32 cellular contexts compared by ENCODE assay signal in the genomic region with DNA sequence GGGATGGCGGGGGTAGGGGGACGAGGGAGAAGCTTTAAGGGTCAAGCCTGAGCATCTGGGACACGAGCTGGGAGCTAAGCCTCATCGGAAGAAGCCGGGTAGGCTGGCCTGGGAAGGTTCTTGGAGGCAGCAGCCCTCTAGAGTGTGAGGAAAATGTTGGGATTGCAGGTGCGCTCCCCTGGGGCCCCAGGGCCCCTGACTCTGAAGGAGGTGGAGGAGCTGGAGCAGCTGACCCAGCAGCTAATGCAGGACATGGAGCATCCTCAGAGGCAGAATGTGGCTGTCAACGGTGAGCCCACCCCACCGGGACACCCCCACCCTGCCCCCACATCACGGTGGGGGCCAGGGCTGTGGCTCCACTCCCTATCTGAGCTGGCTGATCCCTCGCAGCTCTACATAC. TPM values are rescaled to one million over a fixed set of nuclear protein-coding genes. Genes with fewer than 3 reads are reported as not detected.
A peak's percentile ranks its signal among the peaks of the same experiment; 100 is the strongest.
DNase-seq lines count a peak whose midpoint lies in the region; ATAC-seq and TF ChIP-seq lines count a peak whose summit lies in the region.
"Had no signal": no experiment of that assay in that cellular context is flagged by ENCODE, and none has a peak within 500 bp of the region (broad histone marks: within the 10 kb centered on the region; RNA-seq: fewer than 3 reads in every experiment).

No MANE protein-coding gene starts in this region.

- POLR2A ChIA-PET in SK-N-SH (lab: Yijun Ruan, JAX) = interaction anchor here (0.9 kb wide), 1 partner anchor 125 kb away, joined by 4 read pairs; the partner anchor contains the start of gene GSTK1

- H3K9me3 ChIP-seq in SK-N-SH = no peaks in the 10 kb centered on the region
- H3K9me3 ChIP-seq in endodermal cell (ENCODE audit: control insufficient read depth, low read length) = no peaks in the 10 kb centered on the region
- no peaks in the 10 kb centered on the region for H3K9me3 ChIP-seq in stomach
- H3K9me3 ChIP-seq: pancreas, right atrium auricular region, thyroid gland had no signal

- no peak for TF ChIP-seq POLR2A in stomach (IDR thresholded peaks at IDR 0.05)

- no peak for ATAC-seq in SK-N-SH treated with all-trans-retinoic acid at 6 μM for 48 hours
- ATAC-seq in GM18517 (IDR thresholded peaks at IDR 0.05; ENCODE audit: unreplicated experiment) = no peak
- ATAC-seq: activated T-cell treated with anti-CD3 and anti-CD28 coated beads, Interleukin-2, amount 50 U/mL, for 4 hours; left ventricle myocardium superior; pancreas; T-cell had no signal

- peaks cover 44% of the 10 kb centered on the region for H3K36me3 Mint-ChIP-seq in endodermal cell (ENCODE audit: low read depth)

- no peak overlapping the region for H3K9ac ChIP-seq in SK-N-SH
- H3K9ac ChIP-seq in endodermal cell (ENCODE audit: extremely low read depth, low read length, poor library complexity, severe bottlenecking) = no peak overlapping the region

- H3K79me2 ChIP-seq in SK-N-SH (ENCODE audit: insufficient read depth) = peaks cover 63% of the 10 kb centered on the region

- H3K4me1 ChIP-seq in SK-N-SH (ENCODE audit: control insufficient read depth in 1 of 2, insufficient read depth in 2 of 2, low read depth in 1 of 2, low read length in 1 of 2) (peaks cover 12 to 68% of the 10 kb centered on the region in 2 experiments; a peak in 3 of 4 replicates), endodermal cell (ENCODE audit: control insufficient read depth, insufficient read depth, low read length) (peaks cover 8% of the 10 kb centered on the region), stomach (peaks cover 58 to 100% (median 81%) of the 10 kb centered on the region in 4 donors)

- TF ChIP-seq RAD21 in SK-N-SH (IDR thresholded peaks at IDR 0.05; ENCODE audit: low read length) = no peak

- TF ChIP-seq CTCF in SK-N-SH (IDR thresholded peaks at IDR 0.05) (no peak), endodermal cell (conservative IDR thresholded peaks at IDR 0.05) (no peak), stomach (IDR thresholded peaks at IDR 0.05) (no peak)

- no peak overlapping the region for H3K4me3 Mint-ChIP-seq in endodermal cell
- H3K4me3 Mint-ChIP-seq: activated naive CD4-positive, alpha-beta T cell treated with anti-CD3 and anti-CD28 coated beads, Interleukin-2, amount 10 ng/mL, durations not matched to agents 7 days and 5 days; activated T-cell treated with anti-CD3 and anti-CD28 coated beads, Interleukin-2, amount 50 U/mL, for 4 hours; central memory CD8-positive, alpha-beta T cell; immature natural killer cell; nephron; T-cell had no signal

- H3K27me3 ChIP-seq in SK-N-SH (ENCODE audit: insufficient read depth) (no peaks in the 10 kb centered on the region), H7 (ENCODE audit: control insufficient read depth, insufficient read depth, low read length) (no peaks in the 10 kb centered on the region), endodermal cell (ENCODE audit: control insufficient read depth, insufficient read depth, low read length, poor library complexity, severe bottlenecking) (no peaks in the 10 kb centered on the region), stomach (no peaks in the 10 kb centered on the region)
- H3K27me3 ChIP-seq: dorsolateral prefrontal cortex, hepatocyte, pancreas, right atrium auricular region, thyroid gland had no signal

- DNase-seq in SK-N-SH (no peak), H7 (peak; percentile 65), endodermal cell (no peak), stomach (no peak), NOMO-1 (lab: John Stamatoyannopoulos, UW; ENCODE audit: unreplicated experiment in 2 of 2) (no peak), UCSD-AML1 (lab: John Stamatoyannopoulos, UW; ENCODE audit: unreplicated experiment) (no peak)
- DNase-seq: activated CD4-positive, alpha-beta T cell treated with anti-CD3 and anti-CD28 coated beads for 1 hour; activated naive CD4-positive, alpha-beta T cell treated with anti-CD3 and anti-CD28 coated beads, Interleukin-2, amount 10 ng/mL, durations not matched to agents 7 days and 5 days; activated T-cell treated with anti-CD3 and anti-CD28 coated beads, Interleukin-2, amount 50 U/mL, for 4 hours; CD8-positive, alpha-beta memory T cell; immature natural killer cell; midbrain; NCI-H1417; NCI-H510A; stimulated activated CD4-positive, alpha-beta T cell treated with anti-CD3 and anti-CD28 coated beads, Interleukin-4, amount 100 ng/mL, for 4 hours; stimulated activated naive CD4-positive, alpha-beta T cell; T-cell; thyroid gland had no signal

- no peaks in the 10 kb centered on the region for H3K4me1 Mint-ChIP-seq in endodermal cell

- H3K4me2 ChIP-seq in SK-N-SH = peak overlapping the region; percentile 100; the same call in 1 of the 2 replicates
- H3K4me2 ChIP-seq: hepatocyte had no signal

- H3K27ac Mint-ChIP-seq in endodermal cell = peak overlapping the region; percentile 81
- H3K27ac Mint-ChIP-seq: nephron had no signal

- intact Hi-C loops in stomach (cut with DNase I; ENCODE audit: low total_unique reads) = no loop called here

- CTCF ChIA-PET in SK-N-SH (lab: Yijun Ruan, JAX) = interaction anchor here (0.7 to 8.3 kb wide), 6 partner anchors 12 to 173 kb away, joined by 4 to 43 read pairs (median 6); no protein-coding TSS in a partner anchor

- H3K36me3 ChIP-seq in SK-N-SH (replicated peaks in 1 of 2; ENCODE audit: control insufficient read depth in 1 of 2, insufficient read depth in 2 of 2, low read length in 1 of 2) (peaks cover 66 to 82% of the 10 kb centered on the region in 2 experiments), H7 (replicated peaks; ENCODE audit: control insufficient read depth, insufficient read depth, low read length) (peaks cover 60% of the 10 kb centered on the region), endodermal cell (ENCODE audit: control insufficient read depth, insufficient read depth, low read length) (peaks cover 86% of the 10 kb centered on the region), stomach (peaks cover 40 to 79% (median 51%) of the 10 kb centered on the region in 4 donors)

- peaks cover 77% of the 10 kb centered on the region for H3F3A ChIP-seq in SK-N-SH (replicated peaks; ENCODE audit: insufficient read depth)

- H3K27ac ChIP-seq in SK-N-SH (ENCODE audit: low read depth in 2 of 2, low read length in 1 of 2) (peak overlapping the region in 1 of 2 experiments; percentile 100; a peak in 1 of 4 replicates), endodermal cell (ENCODE audit: low read depth, low read length) (no peak overlapping the region), stomach (peak overlapping the region in 4 of 5 donors; percentile 4 to 99 (median 54))
- H3K27ac ChIP-seq: 22Rv1, hepatocyte, pancreas, right atrium auricular region, thyroid gland had no signal

- no peaks in the 10 kb centered on the region for H3K27me3 Mint-ChIP-seq in endodermal cell (ENCODE audit: insufficient read depth)
- H3K27me3 Mint-ChIP-seq: activated naive CD4-positive, alpha-beta T cell treated with anti-CD3 and anti-CD28 coated beads, Interleukin-2, amount 10 ng/mL, durations not matched to agents 7 days and 5 days; CD8-positive, alpha-beta memory T cell; central memory CD8-positive, alpha-beta T cell; T-cell had no signal

- TF ChIP-seq EP300 in SK-N-SH (IDR thresholded peaks at IDR 0.05; ENCODE audit: borderline replicate concordance in 1 of 2, low read depth in 1 of 2, low read length in 1 of 2) = no peak
- TF ChIP-seq EP300 in stomach (IDR thresholded peaks at IDR 0.05) = no peak

- H3K9me3 Mint-ChIP-seq in endodermal cell = no peaks in the 10 kb centered on the region
- H3K9me3 Mint-ChIP-seq: activated naive CD4-positive, alpha-beta T cell treated with anti-CD3 and anti-CD28 coated beads, Interleukin-2, amount 10 ng/mL, durations not matched to agents 7 days and 5 days; activated T-cell treated with anti-CD3 and anti-CD28 coated beads, Interleukin-2, amount 50 U/mL, for 4 hours; CD8-positive, alpha-beta memory T cell; central memory CD8-positive, alpha-beta T cell; immature natural killer cell; nephron; T-cell had no signal

- no peak overlapping the region for H2AFZ ChIP-seq in SK-N-SH (ENCODE audit: low read depth)
- H2AFZ ChIP-seq: hepatocyte had no signal

- H3K4me3 ChIP-seq in SK-N-SH (ENCODE audit: low read depth in 2 of 2, low read length in 1 of 2) (no peak overlapping the region), H7 (ENCODE audit: insufficient read depth, low read depth, low read length) (no peak overlapping the region), endodermal cell (ENCODE audit: low read length) (no peak overlapping the region), stomach (no peak overlapping the region)
- H3K4me3 ChIP-seq: dorsolateral prefrontal cortex, hepatocyte, pancreas, right atrium auricular region, thyroid gland had no signal

- peaks cover 100% of the 10 kb centered on the region for H4K20me1 ChIP-seq in SK-N-SH (ENCODE audit: insufficient read depth)

- H3K9me2 ChIP-seq in SK-N-SH = no peaks in the 10 kb centered on the region

- WGBS in SK-N-SH (ENCODE audit: low lambda C conversion rate) = 87% methylated on average over 8 of the region's 10 CpGs
- 91 to 100% methylated on average over 5 to 10 of the region's 10 CpGs for WGBS in endodermal cell (ENCODE audit: insufficient coverage in 1 of 2, insufficient read length in 1 of 2), 2 experiments
- WGBS in stomach, 5 donors = 73 to 87% (median 85%) methylated on average over 8 to 10 of the region's 10 CpGs

RNA-seq across cellular contexts. Expression of gene ZYX, which starts 6.9 kb away (rescaled TPM):
- polyA plus RNA-seq in SK-N-SH (2012; rRNA removed) = 124 and 271 TPM in 2 replicates
- 159 and 266 TPM in 2 replicates for polyA plus RNA-seq in SK-N-SH (2012; cell fraction: cytosol; rRNA removed)
- 593 and 733 TPM in 2 replicates for polyA plus RNA-seq in SK-N-SH (2012; cell fraction: nucleus; rRNA removed)
- 84.6 and 97.1 TPM in 2 replicates for total RNA-seq in H7 (2014; rRNA removed; shearing (Covaris generic))
- total RNA-seq in endodermal cell = 100 to 1,000 TPM; 127 to 161 TPM
- 116 TPM for polyA plus RNA-seq in endodermal cell (2013, experiment 1 of 2)
- 102 TPM for polyA plus RNA-seq in endodermal cell (2013, experiment 2 of 2)
- 100 to 1,000 TPM in 1 of 5 donors, 10 to 100 TPM in 4; 20.6 to 102 (median 64.0) TPM for total RNA-seq in stomach
- 10 to 100 TPM; 73.4 to 79.2 (median 74.1) TPM for polyA plus RNA-seq in stomach

RNA-seq across cellular contexts. Expression of gene EPHA1, which starts 20.6 kb away (rescaled TPM):
- 0.26 and 0.49 TPM in 2 replicates for polyA plus RNA-seq in SK-N-SH (2012; rRNA removed)
- 0.19 and 0.28 TPM in 2 replicates for polyA plus RNA-seq in SK-N-SH (2012; cell fraction: cytosol; rRNA removed)
- 0.64 and 1.0 TPM in 2 replicates for polyA plus RNA-seq in SK-N-SH (2012; cell fraction: nucleus; rRNA removed)
- total RNA-seq in H7 (2014; rRNA removed; shearing (Covaris generic)) = 176 and 189 TPM in 2 replicates
- total RNA-seq in endodermal cell = 100 to 1,000 TPM in 1 of 2 donors, 10 to 100 TPM in 1; 70.0 to 103 TPM
- 8.4 TPM for polyA plus RNA-seq in endodermal cell (2013, experiment 1 of 2)
- polyA plus RNA-seq in endodermal cell (2013, experiment 2 of 2) = 5.8 TPM
- total RNA-seq in stomach = 10 to 100 TPM in 3 of 5 donors, 1 to 10 TPM in 2; 5.3 to 31.9 (median 12.5) TPM
- polyA plus RNA-seq in stomach = 10 to 100 TPM in 1 of 3 donors, 1 to 10 TPM in 2; 4.7 to 25.9 (median 5.6) TPM
- total RNA-seq: G401, left ventricle myocardium superior had no signal

RNA-seq across cellular contexts. Expression of gene FAM131B, which starts 25.5 kb away (rescaled TPM):
- polyA plus RNA-seq in SK-N-SH (2012; rRNA removed) = 43.6 and 50.1 TPM in 2 replicates
- 22.3 and 35.7 TPM in 2 replicates for polyA plus RNA-seq in SK-N-SH (2012; cell fraction: cytosol; rRNA removed)
- 47.8 and 56.9 TPM in 2 replicates for polyA plus RNA-seq in SK-N-SH (2012; cell fraction: nucleus; rRNA removed)
- 11.9 and 16.9 TPM in 2 replicates for total RNA-seq in H7 (2014; rRNA removed; shearing (Covaris generic))
- 1 to 10 TPM; 1.9 to 3.6 TPM for total RNA-seq in endodermal cell
- polyA plus RNA-seq in endodermal cell (2013, experiment 1 of 2) = 26.5 TPM
- polyA plus RNA-seq in endodermal cell (2013, experiment 2 of 2) = 21.7 TPM
- total RNA-seq in stomach = 10 to 100 TPM in 1 of 5 donors, 1 to 10 TPM in 1, under 1 TPM in 2, not detected in 1; 0.29 to 14.0 (median 0.95) TPM
- under 1 TPM; 0.33 to 0.56 (median 0.46) TPM for polyA plus RNA-seq in stomach

RNA-seq across cellular contexts. Expression of gene TAS2R60, which starts 55.2 kb away (rescaled TPM):
- polyA plus RNA-seq in SK-N-SH (2012; rRNA removed) (0.10 TPM in 1 of 2 replicates, not detected in the other), stomach (not detected)
- 0.05 and 0.10 TPM in 2 replicates for polyA plus RNA-seq in SK-N-SH (2012; cell fraction: cytosol; rRNA removed)
- polyA plus RNA-seq in SK-N-SH (2012; cell fraction: nucleus; rRNA removed) = 0.18 and 0.27 TPM in 2 replicates
- not detected in 2 replicates for total RNA-seq in H7 (2014; rRNA removed; shearing (Covaris generic))
- total RNA-seq in endodermal cell (under 1 TPM in 1 of 2 donors, not detected in 1; 0.37 TPM), stomach (not detected)
- polyA plus RNA-seq in endodermal cell (2013, experiment 1 of 2) = not detected
- polyA plus RNA-seq in endodermal cell (2013, experiment 2 of 2) = not detected
- total RNA-seq: activated CD8-positive, alpha-beta memory T cell treated with anti-CD3 and anti-CD28 coated beads for 36 hours; activated T-cell treated with anti-CD3 and anti-CD28 coated beads, Interleukin-2, amount 50 U/mL, for 4 hours; CD8-positive, alpha-beta memory T cell; epithelial cell of proximal tubule; G401; hepatocyte; left ventricle myocardium superior; M059J; pancreas; right atrium auricular region; thyroid gland had no signal
- polyA plus RNA-seq: CD8-positive, alpha-beta memory T cell; hepatocyte; immature natural killer cell; pancreas had no signal
